13 cellular contexts compared by ENCODE assay signal in genomic region chr5:32274548-32275420, GRCh38. TPM values are rescaled to one million over a fixed set of nuclear protein-coding genes. Genes with fewer than 3 reads are reported as not detected.
A peak's percentile ranks its signal among the peaks of the same experiment; 100 is the strongest.
DNase-seq lines count a peak whose midpoint lies in the region; ATAC-seq and TF ChIP-seq lines count a peak whose summit lies in the region.
"Had no signal": no experiment of that assay in that cellular context is flagged by ENCODE, and none has a peak within 500 bp of the region (broad histone marks: within the 10 kb centered on the region; RNA-seq: fewer than 3 reads in every experiment).

No MANE protein-coding gene starts in this region.

- H3K9me3 ChIP-seq in HUES48 (ENCODE audit: control insufficient read depth, insufficient read depth, low read length) (no peaks in the 10 kb centered on the region), iPS-15b (ENCODE audit: control insufficient read depth, insufficient read depth, low read length) (no peaks in the 10 kb centered on the region), skeletal muscle tissue (ENCODE audit: control insufficient read depth in 3 of 3, low read length in 3 of 3) (no peaks in the 10 kb centered on the region), SK-N-SH (no peaks in the 10 kb centered on the region)

- no peak for TF ChIP-seq EP300 in SK-N-SH (IDR thresholded peaks at IDR 0.05; ENCODE audit: borderline replicate concordance in 1 of 2, low read depth in 1 of 2, low read length in 1 of 2)

- no peak overlapping the region for H3K9ac ChIP-seq in HUES48 (ENCODE audit: low read depth, low read length)
- H3K9ac ChIP-seq in iPS-15b (ENCODE audit: low read depth, low read length): peak overlapping the region; percentile 38
- H3K9ac ChIP-seq in skeletal muscle tissue (ENCODE audit: low read depth in 1 of 3, low read length in 3 of 3): no peak overlapping the region
- no peak overlapping the region for H3K9ac ChIP-seq in SK-N-SH

- H3K79me2 ChIP-seq in SK-N-SH (ENCODE audit: insufficient read depth): no peaks in the 10 kb centered on the region

- TF ChIP-seq RAD21 in SK-N-SH (IDR thresholded peaks at IDR 0.05; ENCODE audit: low read length): no peak

- H3K27me3 ChIP-seq in HUES48 (ENCODE audit: control insufficient read depth, insufficient read depth, low read length): no peaks in the 10 kb centered on the region
- H3K27me3 ChIP-seq in iPS-15b (ENCODE audit: control insufficient read depth, insufficient read depth, low read length): no peaks in the 10 kb centered on the region
- no peaks in the 10 kb centered on the region for H3K27me3 ChIP-seq in skeletal muscle tissue (ENCODE audit: control insufficient read depth in 3 of 3, insufficient read depth in 3 of 3, low read length in 3 of 3)
- H3K27me3 ChIP-seq in SK-N-SH (ENCODE audit: insufficient read depth): no peaks in the 10 kb centered on the region

- no peak for TF ChIP-seq CTCF in SK-N-SH (IDR thresholded peaks at IDR 0.05)

- ATAC-seq in HG03565 (IDR thresholded peaks at IDR 0.05; ENCODE audit: unreplicated experiment) (no peak), HG03342 (IDR thresholded peaks at IDR 0.05; ENCODE audit: unreplicated experiment) (no peak)
- ATAC-seq: stimulated activated effector memory CD8-positive, alpha-beta T cell treated with anti-CD3 and anti-CD28 coated beads, Interleukin-12 subunit alpha, Interleukin-12 subunit beta, amount 100 ng/mL, for 72 hours had no signal

- peaks cover 55% of the 10 kb centered on the region for H3K36me3 ChIP-seq in HUES48 (ENCODE audit: control insufficient read depth, insufficient read depth, low read length)
- H3K36me3 ChIP-seq in iPS-15b (ENCODE audit: control insufficient read depth, insufficient read depth, low read length): peaks cover 20% of the 10 kb centered on the region
- peaks cover 14 to 41% (median 29%) of the 10 kb centered on the region in 3 donors for H3K36me3 ChIP-seq in skeletal muscle tissue (ENCODE audit: control insufficient read depth in 3 of 3, insufficient read depth in 3 of 3, low read length in 3 of 3)
- peaks cover 19 to 23% of the 10 kb centered on the region in 2 experiments for H3K36me3 ChIP-seq in SK-N-SH (replicated peaks in 1 of 2; ENCODE audit: control insufficient read depth in 1 of 2, insufficient read depth in 2 of 2, low read length in 1 of 2)

- H3F3A ChIP-seq in SK-N-SH (replicated peaks; ENCODE audit: insufficient read depth): no peaks in the 10 kb centered on the region

- peak overlapping the region; percentile 97 for H3K27ac ChIP-seq in HUES48 (ENCODE audit: low read depth, low read length)
- H3K27ac ChIP-seq in skeletal muscle tissue (ENCODE audit: low read depth, low read length): peak overlapping the region; percentile 55
- H3K27ac ChIP-seq in SK-N-SH (ENCODE audit: low read depth in 2 of 2, low read length in 1 of 2): no peak overlapping the region

- no peak overlapping the region for H3K4me2 ChIP-seq in SK-N-SH

- 91% methylated on average over 11 of the region's 11 CpGs for WGBS in SK-N-SH (ENCODE audit: low lambda C conversion rate)

- CTCF ChIA-PET in SK-N-SH (lab: Yijun Ruan, JAX): interaction anchor here (0.7 to 2.9 kb wide), 5 partner anchors 10 to 55 kb away, joined by 3 to 13 read pairs (median 5); no protein-coding TSS in a partner anchor

- no peak overlapping the region for H2AFZ ChIP-seq in SK-N-SH (ENCODE audit: low read depth)

- H3K4me1 ChIP-seq in HUES48 (ENCODE audit: control insufficient read depth, insufficient read depth, low read length) (peaks cover 51% of the 10 kb centered on the region), iPS-15b (ENCODE audit: control insufficient read depth, insufficient read depth, low read length) (peaks cover 29% of the 10 kb centered on the region), skeletal muscle tissue (ENCODE audit: control insufficient read depth in 3 of 3, insufficient read depth in 3 of 3, low read length in 3 of 3) (peaks cover 6 to 15% (median 11%) of the 10 kb centered on the region in 3 donors), SK-N-SH (ENCODE audit: control insufficient read depth in 1 of 2, insufficient read depth in 2 of 2, low read depth in 1 of 2, low read length in 1 of 2) (peaks cover 0 to 6% of the 10 kb centered on the region in 2 experiments; a peak in 1 of 4 replicates)

- no peaks in the 10 kb centered on the region for H3K9me2 ChIP-seq in SK-N-SH

- H3K4me3 ChIP-seq in HUES48 (ENCODE audit: low read depth, low read length) (no peak overlapping the region), iPS-15b (ENCODE audit: low read depth, low read length) (no peak overlapping the region), skeletal muscle tissue (ENCODE audit: low read length in 3 of 3) (no peak overlapping the region), SK-N-SH (ENCODE audit: low read depth in 2 of 2, low read length in 1 of 2) (no peak overlapping the region)

- DNase-seq in amniotic epithelial cell (ENCODE audit: low read depth) (peak; percentile 75), SK-N-SH (no peak), SK-N-DZ (ENCODE audit: low spot score) (no peak)
- DNase-seq: activated effector memory CD4-positive, alpha-beta T cell treated with Interleukin-2 at 50 U/mL for 16 hours; effector memory CD4-positive, alpha-beta T cell; islet precursor cell; NCI-H1048 had no signal

- POLR2A ChIA-PET in SK-N-SH (lab: Yijun Ruan, JAX): no interaction called here

- no peaks in the 10 kb centered on the region for H4K20me1 ChIP-seq in SK-N-SH (ENCODE audit: insufficient read depth)

TF ChIP-seq in SK-N-SH, 30 proteins besides CTCF, POLR2A, EP300 and RAD21 (continues in another document):
- TF ChIP-seq GABPA (IDR thresholded peaks at IDR 0.05; ENCODE audit: low read depth): no peak
- TF ChIP-seq POLR2AphosphoS5 (IDR thresholded peaks at IDR 0.05; ENCODE audit: low read depth, low read length): no peak
- TF ChIP-seq, protein P1, sequence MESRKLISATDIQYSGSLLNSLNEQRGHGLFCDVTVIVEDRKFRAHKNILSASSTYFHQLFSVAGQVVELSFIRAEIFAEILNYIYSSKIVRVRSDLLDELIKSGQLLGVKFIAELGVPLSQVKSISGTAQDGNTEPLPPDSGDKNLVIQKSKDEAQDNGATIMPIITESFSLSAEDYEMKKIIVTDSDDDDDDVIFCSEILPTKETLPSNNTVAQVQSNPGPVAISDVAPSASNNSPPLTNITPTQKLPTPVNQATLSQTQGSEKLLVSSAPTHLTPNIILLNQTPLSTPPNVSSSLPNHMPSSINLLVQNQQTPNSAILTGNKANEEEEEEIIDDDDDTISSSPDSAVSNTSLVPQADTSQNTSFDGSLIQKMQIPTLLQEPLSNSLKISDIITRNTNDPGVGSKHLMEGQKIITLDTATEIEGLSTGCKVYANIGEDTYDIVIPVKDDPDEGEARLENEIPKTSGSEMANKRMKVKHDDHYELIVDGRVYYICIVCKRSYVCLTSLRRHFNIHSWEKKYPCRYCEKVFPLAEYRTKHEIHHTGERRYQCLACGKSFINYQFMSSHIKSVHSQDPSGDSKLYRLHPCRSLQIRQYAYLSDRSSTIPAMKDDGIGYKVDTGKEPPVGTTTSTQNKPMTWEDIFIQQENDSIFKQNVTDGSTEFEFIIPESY (IDR thresholded peaks at IDR 0.05; ENCODE audit: borderline replicate concordance, low read depth): no peak
- no peak for TF ChIP-seq FOXJ3 (CRISPR knock-in tag; IDR thresholded peaks at IDR 0.05)
- no peak for TF ChIP-seq RCOR1 (IDR thresholded peaks at IDR 0.05; ENCODE audit: low read length)
- no peak for TF ChIP-seq PBX3 (IDR thresholded peaks at IDR 0.05)
- TF ChIP-seq SMC3 (IDR thresholded peaks at IDR 0.05; ENCODE audit: low read depth, low read length): no peak
- TF ChIP-seq USF2 (IDR thresholded peaks at IDR 0.05; ENCODE audit: borderline replicate concordance, low read depth, low read length): no peak
- no peak for TF ChIP-seq FOXM1 (IDR thresholded peaks at IDR 0.05; ENCODE audit: low read depth)
- TF ChIP-seq, protein P2, sequence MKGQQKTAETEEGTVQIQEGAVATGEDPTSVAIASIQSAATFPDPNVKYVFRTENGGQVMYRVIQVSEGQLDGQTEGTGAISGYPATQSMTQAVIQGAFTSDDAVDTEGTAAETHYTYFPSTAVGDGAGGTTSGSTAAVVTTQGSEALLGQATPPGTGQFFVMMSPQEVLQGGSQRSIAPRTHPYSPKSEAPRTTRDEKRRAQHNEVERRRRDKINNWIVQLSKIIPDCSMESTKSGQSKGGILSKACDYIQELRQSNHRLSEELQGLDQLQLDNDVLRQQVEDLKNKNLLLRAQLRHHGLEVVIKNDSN (IDR thresholded peaks at IDR 0.05; ENCODE audit: borderline replicate concordance, low read depth): no peak
- no peak for TF ChIP-seq SIN3A (IDR thresholded peaks at IDR 0.05; ENCODE audit: borderline replicate concordance, low read depth, low read length)
- no peak for TF ChIP-seq MXI1 (IDR thresholded peaks at IDR 0.05; ENCODE audit: low read depth, low read length)
- no peak for TF ChIP-seq RFX5 (IDR thresholded peaks at IDR 0.05; ENCODE audit: low read length)
- no peak for TF ChIP-seq MAX (IDR thresholded peaks at IDR 0.05; ENCODE audit: low read depth)
- TF ChIP-seq TAF1 (IDR thresholded peaks at IDR 0.05; ENCODE audit: borderline replicate concordance, low read depth, low read length): no peak

RNA-seq across cellular contexts. Expression of gene MTMR12, which starts 38.0 kb away (rescaled TPM):
- 15.1 TPM for total RNA-seq in skeletal muscle tissue
- 10.9 and 13.2 TPM in 2 replicates for polyA plus RNA-seq in SK-N-SH (2012; rRNA removed)
- 12.3 and 12.6 TPM in 2 replicates for polyA plus RNA-seq in SK-N-SH (2012; cell fraction: cytosol; rRNA removed)
- polyA plus RNA-seq in SK-N-SH (2012; cell fraction: nucleus; rRNA removed): 7.8 and 11.3 TPM in 2 replicates
- 8.0 and 8.4 TPM in 2 replicates for polyA plus RNA-seq in SK-N-DZ (2014; cell fraction: cytosol; rRNA removed)
- 5.8 and 10.5 TPM in 2 replicates for polyA plus RNA-seq in SK-N-DZ (2014; cell fraction: nucleus; rRNA removed)

Comparison
In these comparisons a context has a peak if more than half of its experiments do, and no peak if none do; other contexts are left out.
1. H3K27ac ChIP-seq: peak in HUES48 (single experiment) and skeletal muscle tissue (single experiment); none in SK-N-SH (0 of 2).